In the genomic region with DNA sequence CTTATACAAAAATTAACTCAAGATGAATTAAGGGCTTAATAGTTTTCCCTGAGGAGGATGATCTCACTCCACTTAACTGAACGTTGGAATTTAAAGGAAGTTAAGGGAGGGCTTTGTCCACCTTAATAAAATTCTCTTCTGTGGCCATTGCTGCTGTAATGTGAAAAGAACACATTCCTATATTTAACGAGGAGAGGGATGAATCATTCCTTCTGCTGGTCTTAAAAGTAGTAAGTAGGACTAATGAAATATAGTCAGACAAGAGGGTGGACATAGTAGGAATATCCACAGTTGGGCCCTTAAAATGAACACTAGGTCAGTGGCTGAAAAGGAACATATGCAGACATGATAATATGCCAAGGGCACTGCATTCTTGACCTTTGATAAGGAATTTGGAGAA, we compare ENCODE assay signal across 3 cellular contexts.
A peak's percentile ranks its signal among the peaks of the same experiment; 100 is the strongest.
TF ChIP-seq lines count a peak whose summit lies in the region.

No MANE protein-coding gene starts in this region.

TF ChIP-seq in liver, 16 proteins besides CTCF, POLR2A, EP300 and RAD21:
- peak; percentile 39 for TF ChIP-seq NR2F2 (IDR thresholded peaks at IDR 0.05)
- no peak for TF ChIP-seq HNF4A (conservative IDR thresholded peaks at IDR 0.05)
- TF ChIP-seq, protein P1, sequence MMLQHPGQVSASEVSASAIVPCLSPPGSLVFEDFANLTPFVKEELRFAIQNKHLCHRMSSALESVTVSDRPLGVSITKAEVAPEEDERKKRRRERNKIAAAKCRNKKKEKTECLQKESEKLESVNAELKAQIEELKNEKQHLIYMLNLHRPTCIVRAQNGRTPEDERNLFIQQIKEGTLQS (IDR thresholded peaks at IDR 0.05), result no peak
- TF ChIP-seq EGR1 (IDR thresholded peaks at IDR 0.05; ENCODE audit: low read depth in 2 of 2), result no peak
TF ChIP-seq in liver: peak in this region for 1.

TF ChIP-seq in HepG2, 621 proteins besides CTCF, POLR2A, EP300 and RAD21:
- TF ChIP-seq ONECUT2 (CRISPR knock-in tag; IDR thresholded peaks at IDR 0.05) (no peak), AKAP8 (CRISPR knock-in tag; IDR thresholded peaks at IDR 0.05) (no peak), ZNF180 (CRISPR knock-in tag; IDR thresholded peaks at IDR 0.05; ENCODE audit: borderline replicate concordance, low read depth) (no peak), REL (CRISPR knock-in tag; conservative IDR thresholded peaks at IDR 0.05) (no peak), ZNF382 (CRISPR knock-in tag; IDR thresholded peaks at IDR 0.05; ENCODE audit: borderline replicate concordance) (no peak), ZNF160 (CRISPR knock-in tag; IDR thresholded peaks at IDR 0.05) (no peak), ZNF891 (CRISPR knock-in tag; IDR thresholded peaks at IDR 0.05) (no peak), ZNF572 (CRISPR knock-in tag; IDR thresholded peaks at IDR 0.05) (no peak)
- TF ChIP-seq, protein P2, sequence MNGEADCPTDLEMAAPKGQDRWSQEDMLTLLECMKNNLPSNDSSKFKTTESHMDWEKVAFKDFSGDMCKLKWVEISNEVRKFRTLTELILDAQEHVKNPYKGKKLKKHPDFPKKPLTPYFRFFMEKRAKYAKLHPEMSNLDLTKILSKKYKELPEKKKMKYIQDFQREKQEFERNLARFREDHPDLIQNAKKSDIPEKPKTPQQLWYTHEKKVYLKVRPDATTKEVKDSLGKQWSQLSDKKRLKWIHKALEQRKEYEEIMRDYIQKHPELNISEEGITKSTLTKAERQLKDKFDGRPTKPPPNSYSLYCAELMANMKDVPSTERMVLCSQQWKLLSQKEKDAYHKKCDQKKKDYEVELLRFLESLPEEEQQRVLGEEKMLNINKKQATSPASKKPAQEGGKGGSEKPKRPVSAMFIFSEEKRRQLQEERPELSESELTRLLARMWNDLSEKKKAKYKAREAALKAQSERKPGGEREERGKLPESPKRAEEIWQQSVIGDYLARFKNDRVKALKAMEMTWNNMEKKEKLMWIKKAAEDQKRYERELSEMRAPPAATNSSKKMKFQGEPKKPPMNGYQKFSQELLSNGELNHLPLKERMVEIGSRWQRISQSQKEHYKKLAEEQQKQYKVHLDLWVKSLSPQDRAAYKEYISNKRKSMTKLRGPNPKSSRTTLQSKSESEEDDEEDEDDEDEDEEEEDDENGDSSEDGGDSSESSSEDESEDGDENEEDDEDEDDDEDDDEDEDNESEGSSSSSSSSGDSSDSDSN (CRISPR knock-in tag; IDR thresholded peaks at IDR 0.05), result no peak
- TF ChIP-seq, protein P3, sequence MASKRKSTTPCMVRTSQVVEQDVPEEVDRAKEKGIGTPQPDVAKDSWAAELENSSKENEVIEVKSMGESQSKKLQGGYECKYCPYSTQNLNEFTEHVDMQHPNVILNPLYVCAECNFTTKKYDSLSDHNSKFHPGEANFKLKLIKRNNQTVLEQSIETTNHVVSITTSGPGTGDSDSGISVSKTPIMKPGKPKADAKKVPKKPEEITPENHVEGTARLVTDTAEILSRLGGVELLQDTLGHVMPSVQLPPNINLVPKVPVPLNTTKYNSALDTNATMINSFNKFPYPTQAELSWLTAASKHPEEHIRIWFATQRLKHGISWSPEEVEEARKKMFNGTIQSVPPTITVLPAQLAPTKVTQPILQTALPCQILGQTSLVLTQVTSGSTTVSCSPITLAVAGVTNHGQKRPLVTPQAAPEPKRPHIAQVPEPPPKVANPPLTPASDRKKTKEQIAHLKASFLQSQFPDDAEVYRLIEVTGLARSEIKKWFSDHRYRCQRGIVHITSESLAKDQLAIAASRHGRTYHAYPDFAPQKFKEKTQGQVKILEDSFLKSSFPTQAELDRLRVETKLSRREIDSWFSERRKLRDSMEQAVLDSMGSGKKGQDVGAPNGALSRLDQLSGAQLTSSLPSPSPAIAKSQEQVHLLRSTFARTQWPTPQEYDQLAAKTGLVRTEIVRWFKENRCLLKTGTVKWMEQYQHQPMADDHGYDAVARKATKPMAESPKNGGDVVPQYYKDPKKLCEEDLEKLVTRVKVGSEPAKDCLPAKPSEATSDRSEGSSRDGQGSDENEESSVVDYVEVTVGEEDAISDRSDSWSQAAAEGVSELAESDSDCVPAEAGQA (IDR thresholded peaks at IDR 0.05; ENCODE audit: low read depth), result no peak
- TF ChIP-seq, protein P3 (CRISPR knock-in tag; IDR thresholded peaks at IDR 0.05; ENCODE audit: borderline replicate concordance), result no peak

TF ChIP-seq in IMR-90, 13 proteins besides CTCF, POLR2A, EP300 and RAD21:
- TF ChIP-seq RFX5 (IDR thresholded peaks at IDR 0.05; ENCODE audit: low read depth, low read length) (no peak), MAFK (IDR thresholded peaks at IDR 0.05; ENCODE audit: low read depth, low read length) (no peak), BHLHE40 (IDR thresholded peaks at IDR 0.05; ENCODE audit: low read depth, low read length) (no peak), MAZ (IDR thresholded peaks at IDR 0.05; ENCODE audit: borderline replicate concordance, low read depth, low read length) (no peak), RCOR1 (IDR thresholded peaks at IDR 0.05; ENCODE audit: insufficient replicate concordance, low read length) (no peak), MXI1 (IDR thresholded peaks at IDR 0.05; ENCODE audit: borderline replicate concordance, low read depth, low read length) (no peak), FOS (IDR thresholded peaks at IDR 0.05; ENCODE audit: low read depth, low read length) (no peak), CHD1 (IDR thresholded peaks at IDR 0.05; ENCODE audit: low read depth, low read length) (no peak), NFE2L2 (IDR thresholded peaks at IDR 0.05; ENCODE audit: low read depth, low read length) (no peak)
- TF ChIP-seq, protein P4, sequence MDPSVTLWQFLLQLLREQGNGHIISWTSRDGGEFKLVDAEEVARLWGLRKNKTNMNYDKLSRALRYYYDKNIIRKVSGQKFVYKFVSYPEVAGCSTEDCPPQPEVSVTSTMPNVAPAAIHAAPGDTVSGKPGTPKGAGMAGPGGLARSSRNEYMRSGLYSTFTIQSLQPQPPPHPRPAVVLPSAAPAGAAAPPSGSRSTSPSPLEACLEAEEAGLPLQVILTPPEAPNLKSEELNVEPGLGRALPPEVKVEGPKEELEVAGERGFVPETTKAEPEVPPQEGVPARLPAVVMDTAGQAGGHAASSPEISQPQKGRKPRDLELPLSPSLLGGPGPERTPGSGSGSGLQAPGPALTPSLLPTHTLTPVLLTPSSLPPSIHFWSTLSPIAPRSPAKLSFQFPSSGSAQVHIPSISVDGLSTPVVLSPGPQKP (IDR thresholded peaks at IDR 0.05; ENCODE audit: borderline replicate concordance, low read depth, low read length), result no peak
- TF ChIP-seq, protein P5, sequence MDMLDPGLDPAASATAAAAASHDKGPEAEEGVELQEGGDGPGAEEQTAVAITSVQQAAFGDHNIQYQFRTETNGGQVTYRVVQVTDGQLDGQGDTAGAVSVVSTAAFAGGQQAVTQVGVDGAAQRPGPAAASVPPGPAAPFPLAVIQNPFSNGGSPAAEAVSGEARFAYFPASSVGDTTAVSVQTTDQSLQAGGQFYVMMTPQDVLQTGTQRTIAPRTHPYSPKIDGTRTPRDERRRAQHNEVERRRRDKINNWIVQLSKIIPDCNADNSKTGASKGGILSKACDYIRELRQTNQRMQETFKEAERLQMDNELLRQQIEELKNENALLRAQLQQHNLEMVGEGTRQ (IDR thresholded peaks at IDR 0.05; ENCODE audit: low read depth, low read length), result no peak
